Comparison of ENCODE assay signal across 33 cellular contexts in the genomic region with DNA sequence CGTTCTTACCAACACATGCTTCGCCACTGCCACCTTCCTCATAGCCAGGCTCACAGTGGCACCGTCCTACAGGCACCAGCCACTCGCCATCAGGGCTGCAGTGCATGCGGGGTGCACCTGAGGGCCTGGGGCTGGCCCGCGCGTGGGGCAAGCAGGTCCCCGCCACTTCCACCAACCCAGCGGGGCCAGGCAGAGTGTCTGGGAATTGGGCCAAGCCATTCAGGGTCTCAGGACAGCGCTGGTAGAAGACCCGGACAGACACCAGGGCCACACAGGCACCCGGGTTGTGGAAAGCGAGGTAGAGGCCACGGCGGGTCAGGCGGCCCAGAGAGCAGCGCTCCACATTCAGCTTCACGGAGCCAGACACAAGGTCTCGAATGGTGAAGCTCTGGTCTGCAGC. TPM values are rescaled to one million over a fixed set of nuclear protein-coding genes. Genes with fewer than 3 reads are reported as not detected.
"Had no signal": no experiment of that assay in that cellular context is flagged by ENCODE, and none has a peak within 500 bp of the region (broad histone marks: within the 10 kb centered on the region; RNA-seq: fewer than 3 reads in every experiment).

No MANE protein-coding gene starts in this region.

- H3K27me3 ChIP-seq: adrenal gland, body of pancreas, esophagus muscularis mucosa, foreskin keratinocyte, gastrocnemius medialis had no signal

- H3K36me3 ChIP-seq: adrenal gland, gastrocnemius medialis had no signal

- DNase-seq: activated CD4-positive, alpha-beta memory T cell treated with anti-CD3 and anti-CD28 coated beads for 36 hours; activated CD4-positive, alpha-beta T cell treated with anti-CD3 and anti-CD28 coated beads for 36 hours; activated CD4-positive, alpha-beta T cell treated with anti-CD3 and anti-CD28 coated beads, Interleukin-2, amount 10 ng/mL, durations not matched to agents 24 days and 14 days; activated CD4-positive, CD25-positive, alpha-beta regulatory T cell; activated CD4-positive, CD25-positive, alpha-beta regulatory T cell treated with anti-CD3 and anti-CD28 coated beads, Interleukin-2, amount 50 U/mL, for 72 hours; activated CD8-positive, alpha-beta memory T cell treated with anti-CD3 and anti-CD28 coated beads, Interleukin-2, amount 10 ng/mL, durations not matched to agents 7 days and 5 days; activated CD8-positive, alpha-beta memory T cell treated with anti-CD3 and anti-CD28 coated beads, Interleukin-2, amount 50 U/mL, for 4 hours; activated CD8-positive, alpha-beta T cell treated with anti-CD3 and anti-CD28 coated beads, Interleukin-2, amount 10 ng/mL, durations not matched to agents 7 days and 5 days; activated effector memory CD4-positive, alpha-beta T cell treated with anti-CD3 and anti-CD28 coated beads, Interleukin-2, amount 50 U/mL, for 16 hours; activated naive CD4-positive, alpha-beta T cell treated with anti-CD3 and anti-CD28 coated beads for 36 hours; activated naive CD8-positive, alpha-beta T cell treated with anti-CD3 and anti-CD28 coated beads for 36 hours; activated naive CD8-positive, alpha-beta T cell treated with anti-CD3 and anti-CD28 coated beads, Interleukin-2, amount 50 U/mL, for 24 hours; activated T-cell treated with anti-CD3 and anti-CD28 coated beads, Interleukin-2, amount 50 U/mL, for 1 hour; activated T-cell treated with anti-CD3 and anti-CD28 coated beads, Interleukin-2, amount 50 U/mL, for 48 hours; amygdala; body of pancreas; caudate nucleus; cortex of kidney; dermis blood vessel endothelial cell; effector CD4-positive, alpha-beta T cell; effector memory CD8-positive, alpha-beta T cell; erythroblast; foreskin keratinocyte; gastrocnemius medialis; T-helper 2 cell had no signal

- H3K9me3 ChIP-seq: adrenal gland, body of pancreas, esophagus muscularis mucosa, gastrocnemius medialis had no signal

- H3K4me3 ChIP-seq: adrenal gland, body of pancreas, esophagus muscularis mucosa, gastrocnemius medialis had no signal

- H3K4me1 ChIP-seq: body of pancreas, foreskin keratinocyte had no signal

- ATAC-seq: activated CD4-positive, alpha-beta T cell treated with anti-CD3 and anti-CD28 coated beads for 36 hours; activated CD8-positive, alpha-beta memory T cell treated with anti-CD3 and anti-CD28 coated beads, Interleukin-2, amount 10 ng/mL, durations not matched to agents 7 days and 5 days; activated CD8-positive, alpha-beta T cell treated with anti-CD3 and anti-CD28 coated beads, Interleukin-2, amount 10 ng/mL, durations not matched to agents 7 days and 5 days; activated naive CD8-positive, alpha-beta T cell treated with anti-CD3 and anti-CD28 coated beads, Interleukin-2, amount 50 U/mL, for 24 hours; body of pancreas; effector memory CD8-positive, alpha-beta T cell; foreskin keratinocyte; gastrocnemius medialis had no signal

- H3K27ac ChIP-seq: adrenal gland, body of pancreas, esophagus muscularis mucosa, foreskin keratinocyte, gastrocnemius medialis had no signal

RNA-seq across cellular contexts. Expression of a gene that starts 9.0 kb away (rescaled TPM):
- total RNA-seq: activated T-helper 1 cell treated with anti-CD3 and anti-CD28 coated beads, Interleukin-12 subunit alpha, Interleukin-12 subunit beta, Interleukin-2, Interleukin-4 antibody, amounts not matched to agents 30 ng/mL and 10 ng/mL and 1 ng/mL, durations not matched to agents 14 hours and 24 hours and 36 hours; chondrocyte; dermis blood vessel endothelial cell; gastrocnemius medialis had no signal

RNA-seq across cellular contexts. Expression of a gene that starts 43.6 kb away (rescaled TPM):
- total RNA-seq: activated CD4-positive, alpha-beta memory T cell treated with anti-CD3 and anti-CD28 coated beads for 36 hours; activated CD4-positive, alpha-beta T cell treated with anti-CD3 and anti-CD28 coated beads for 36 hours; activated CD4-positive, alpha-beta T cell treated with anti-CD3 and anti-CD28 coated beads, Interleukin-2, amount 10 ng/mL, durations not matched to agents 24 days and 14 days; activated CD8-positive, alpha-beta memory T cell treated with anti-CD3 and anti-CD28 coated beads for 36 hours; activated CD8-positive, alpha-beta memory T cell treated with anti-CD3 and anti-CD28 coated beads, Interleukin-2, amount 10 ng/mL, durations not matched to agents 7 days and 5 days; activated naive CD4-positive, alpha-beta T cell treated with anti-CD3 and anti-CD28 coated beads for 36 hours; activated naive CD8-positive, alpha-beta T cell treated with anti-CD3 and anti-CD28 coated beads for 36 hours; activated T-helper 1 cell treated with anti-CD3 and anti-CD28 coated beads, Interleukin-12 subunit alpha, Interleukin-12 subunit beta, Interleukin-2, Interleukin-4 antibody, amounts not matched to agents 30 ng/mL and 10 ng/mL and 1 ng/mL, durations not matched to agents 14 hours and 24 hours and 36 hours; activated T-helper 2 cell treated with anti-CD3 and anti-CD28 coated beads, Interferon-gamma antibody, Interleukin-2, Interleukin-4, amounts not matched to agents 10 μg/mL and 5 μg/mL and 100 μg/mL, durations not matched to agents 14 hours and 24 hours and 36 hours; body of pancreas; chondrocyte; dermis blood vessel endothelial cell; foreskin keratinocyte; gastrocnemius medialis; T-helper 1 cell treated with Interleukin-12 subunit alpha and Interleukin-12 subunit beta and Interleukin-4 antibody, amounts not matched to agents 30 ng/mL and 1 ng/mL, for 36 hours had no signal
- polyA plus RNA-seq: adrenal gland, aorta, foreskin keratinocyte had no signal
